ENCODE assay signal across 14 cellular contexts in genomic region chr5:33781286-33781685, GRCh38.
DNase-seq lines count a peak whose midpoint lies in the region; ATAC-seq and TF ChIP-seq lines count a peak whose summit lies in the region.
"Had no signal": no experiment of that assay in that cellular context is flagged by ENCODE, and none has a peak within 500 bp of the region (broad histone marks: within the 10 kb centered on the region; RNA-seq: fewer than 3 reads in every experiment).

No MANE protein-coding gene starts in this region.

- H3K4me1 ChIP-seq in PC-3 (ENCODE audit: insufficient read depth, low read length), result peaks cover 3% of the 10 kb centered on the region; the same call in 1 of the 2 replicates

- H3K36me3 ChIP-seq in PC-3 (ENCODE audit: low read depth, low read length), result no peaks in the 10 kb centered on the region
- H3K36me3 ChIP-seq: thoracic aorta had no signal

- no peak overlapping the region for H2AFZ ChIP-seq in PC-3 (ENCODE audit: low read length)

- H3K27ac ChIP-seq in PC-3 (ENCODE audit: low read length), result no peak overlapping the region
- H3K27ac ChIP-seq: thoracic aorta had no signal

- H3K9me2 ChIP-seq in PC-3 (replicated peaks; ENCODE audit: low read length), result no peaks in the 10 kb centered on the region

- H3K79me2 ChIP-seq in PC-3 (ENCODE audit: low read length), result no peaks in the 10 kb centered on the region

- DNase-seq in GM04504 (ENCODE audit: low read depth) (peak; percentile 32), PC-3 (peak; percentile 24), fibroblast of villous mesenchyme (ENCODE audit: low read depth) (peak; percentile 67), retinal pigment epithelial cell (ENCODE audit: low read depth) (peak; percentile 27), cerebellar cortex (ENCODE audit: low spot score) (no peak), HPDE6-E6E7 (ENCODE audit: extremely low spot score) (no peak)
- DNase-seq: activated CD8-positive, alpha-beta memory T cell treated with anti-CD3 and anti-CD28 coated beads, Interleukin-2, amount 10 ng/mL, durations not matched to agents 7 days and 5 days; erythroblast; NCI-H1417; posterior cingulate gyrus; T-helper 2 cell had no signal

- TF ChIP-seq CTCF in PC-3 (conservative IDR thresholded peaks at IDR 0.05; ENCODE audit: low read depth, low read length) (no peak), fibroblast of villous mesenchyme (IDR thresholded peaks at IDR 0.05; ENCODE audit: insufficient read depth, low read depth, low read length) (no peak), retinal pigment epithelial cell (conservative IDR thresholded peaks at IDR 0.05; ENCODE audit: low read depth, low read length) (no peak)

- BruUV-seq in PC-3 (replicated peaks; lab: Mats Ljungman, UMichigan), result no TSS peak

- no peaks in the 10 kb centered on the region for H4K20me1 ChIP-seq in PC-3 (ENCODE audit: low read length)

- intact Hi-C loops in PC-3 (cut with micrococcal nuclease), result no loop called here

- no peak overlapping the region for H3K9ac ChIP-seq in PC-3 (ENCODE audit: low read length)

- no peak overlapping the region for H3K4me3 ChIP-seq in PC-3 (ENCODE audit: low read length)
- no peak overlapping the region for H3K4me3 ChIP-seq in fibroblast of villous mesenchyme (ENCODE audit: low read depth, low read length)
- H3K4me3 ChIP-seq in retinal pigment epithelial cell (ENCODE audit: low read length), result no peak overlapping the region
- H3K4me3 ChIP-seq: thoracic aorta had no signal

- no peak for ATAC-seq in PC-3
- no peak for ATAC-seq in GM19467 (IDR thresholded peaks at IDR 0.05; ENCODE audit: unreplicated experiment)
- no peak for ATAC-seq in HG02973 (IDR thresholded peaks at IDR 0.05; ENCODE audit: unreplicated experiment)
- ATAC-seq: activated CD8-positive, alpha-beta memory T cell treated with anti-CD3 and anti-CD28 coated beads, Interleukin-2, amount 10 ng/mL, durations not matched to agents 7 days and 5 days had no signal

- H3K9me3 ChIP-seq in PC-3 (ENCODE audit: low read length), result no peaks in the 10 kb centered on the region
- H3K9me3 ChIP-seq: thoracic aorta had no signal

- H3F3A ChIP-seq in PC-3 (ENCODE audit: low read length, unreplicated experiment), result no peaks in the 10 kb centered on the region

- no peaks in the 10 kb centered on the region for H3K27me3 ChIP-seq in PC-3 (ENCODE audit: low read length)

- H3K4me2 ChIP-seq in PC-3 (ENCODE audit: low read length), result no peak overlapping the region

- POLR2A ChIA-PET in PC-3 (lab: Charles Lee; ENCODE audit: unreplicated experiment), result no interaction called here

- CTCF ChIA-PET in PC-3 (lab: Charles Lee), result no interaction called here

Comparison
In these comparisons a context has a peak if more than half of its experiments do, and no peak if none do; other contexts are left out.
1. DNase-seq: peak in GM04504 (single experiment), PC-3 (single experiment), fibroblast of villous mesenchyme (single experiment) and retinal pigment epithelial cell (single experiment); none in cerebellar cortex (single experiment) and HPDE6-E6E7 (single experiment).